ENCODE assay signal across 9 cellular contexts in the genomic region with DNA sequence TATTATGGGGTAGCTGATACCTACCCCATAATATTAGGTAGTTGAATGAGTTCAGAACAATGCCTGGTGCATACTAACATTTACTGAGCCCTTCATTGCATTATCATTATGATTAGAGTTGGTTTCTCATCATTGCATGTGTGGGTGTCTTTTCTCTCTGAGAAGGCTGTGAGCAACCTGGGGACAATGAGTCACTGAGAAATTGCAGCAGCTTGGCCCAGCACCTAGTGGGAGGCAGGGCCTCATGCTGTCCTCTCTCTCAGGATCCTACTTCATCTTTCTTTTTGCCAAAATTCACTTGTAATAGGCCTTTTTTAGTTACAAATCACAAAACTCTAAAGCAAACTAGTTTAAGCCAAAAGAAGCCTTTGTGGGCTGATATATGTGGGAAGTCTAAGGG. TPM values are rescaled to one million over a fixed set of nuclear protein-coding genes. Genes with fewer than 3 reads are reported as not detected.
DNase-seq lines count a peak whose midpoint lies in the region; ATAC-seq and TF ChIP-seq lines count a peak whose summit lies in the region.
"Had no signal": no experiment of that assay in that cellular context is flagged by ENCODE, and none has a peak within 500 bp of the region (broad histone marks: within the 10 kb centered on the region; RNA-seq: fewer than 3 reads in every experiment).

No MANE protein-coding gene starts in this region.

- H3K9me3 Mint-ChIP-seq in activated T-helper 17 cell treated with anti-CD3 and anti-CD28 coated beads, Interleukin-2, amount 50 U/mL, for 72 hours, result peaks cover 3% of the 10 kb centered on the region

- peak overlapping the region; percentile 87 for H3K4me3 Mint-ChIP-seq in activated T-helper 17 cell treated with anti-CD3 and anti-CD28 coated beads, Interleukin-2, amount 50 U/mL, for 72 hours

- DNase-seq in stimulated activated naive CD4-positive, alpha-beta T cell treated with Interleukin-2 at 50 U/mL for 16 hours (lab: John Stamatoyannopoulos, UW), result peak; percentile 72
- no peak for DNase-seq in stimulated activated naive CD4-positive, alpha-beta T cell (lab: John Stamatoyannopoulos, UW)
- DNase-seq in kidney tubule cell (ENCODE audit: low spot score), result peak; percentile 61
- DNase-seq in uterus, result peak; percentile 47 to 75
- DNase-seq in effector CD8-positive, alpha-beta T cell (lab: John Stamatoyannopoulos, UW), result no peak
- DNase-seq in tibial nerve (ENCODE audit: low spot score in 2 of 2), result no peak
- no peak for DNase-seq in effector memory CD4-positive, alpha-beta T cell
- DNase-seq: NCI-H187 treated with DMSO at 0.1 percent for 48 hours had no signal

- H3K9me3 ChIP-seq in uterus (no peaks in the 10 kb centered on the region), tibial nerve (no peaks in the 10 kb centered on the region)
- no peaks in the 10 kb centered on the region for H3K9me3 ChIP-seq in effector memory CD4-positive, alpha-beta T cell (ENCODE audit: control insufficient read depth, low read length)

- H3K4me1 Mint-ChIP-seq in activated T-helper 17 cell treated with anti-CD3 and anti-CD28 coated beads, Interleukin-2, amount 50 U/mL, for 72 hours, result peaks cover 38% of the 10 kb centered on the region

- H3K36me3 ChIP-seq in uterus, result no peaks in the 10 kb centered on the region
- H3K36me3 ChIP-seq in tibial nerve, result peaks cover 0 to 41% (median 0%) of the 10 kb centered on the region in 3 donors
- H3K36me3 ChIP-seq in effector memory CD4-positive, alpha-beta T cell (ENCODE audit: control insufficient read depth, insufficient read depth, low read length), result peaks cover 9% of the 10 kb centered on the region

- H3K4me1 ChIP-seq in uterus (peaks cover 0 to 6% of the 10 kb centered on the region in 2 donors), tibial nerve (peaks cover 0 to 20% (median 9%) of the 10 kb centered on the region in 4 donors)
- H3K4me1 ChIP-seq in effector memory CD4-positive, alpha-beta T cell (ENCODE audit: control insufficient read depth, insufficient read depth, low read length, poor library complexity, severe bottlenecking), result peaks cover 25% of the 10 kb centered on the region

- H3K27me3 ChIP-seq in uterus (no peaks in the 10 kb centered on the region), tibial nerve (no peaks in the 10 kb centered on the region)
- no peaks in the 10 kb centered on the region for H3K27me3 ChIP-seq in effector memory CD4-positive, alpha-beta T cell (replicated peaks; ENCODE audit: control insufficient read depth, insufficient read depth, low read length, poor library complexity, severe bottlenecking)

- intact Hi-C loops in uterus (cut with DNase I; ENCODE audit: low total_unique reads), result no loop called here

- TF ChIP-seq CTCF in uterus (IDR thresholded peaks at IDR 0.05), result no peak
- TF ChIP-seq CTCF in tibial nerve (IDR thresholded peaks at IDR 0.05), result no peak

- TF ChIP-seq POLR2A in uterus (IDR thresholded peaks at IDR 0.05) (no peak), tibial nerve (IDR thresholded peaks at IDR 0.05) (no peak)

- H3K27me3 Mint-ChIP-seq in activated T-helper 17 cell treated with anti-CD3 and anti-CD28 coated beads, Interleukin-2, amount 50 U/mL, for 72 hours, result no peaks in the 10 kb centered on the region

- H3K27ac ChIP-seq in uterus (peak overlapping the region in 1 of 2 donors; percentile 57), tibial nerve (peak overlapping the region in 1 of 4 donors; percentile 25)
- H3K27ac ChIP-seq in effector memory CD4-positive, alpha-beta T cell (ENCODE audit: insufficient read depth, low read length, poor library complexity, severe bottlenecking), result no peak overlapping the region

- peak overlapping the region; percentile 94 for H3K27ac Mint-ChIP-seq in activated T-helper 17 cell treated with anti-CD3 and anti-CD28 coated beads, Interleukin-2, amount 50 U/mL, for 72 hours

- H3K36me3 Mint-ChIP-seq in activated T-helper 17 cell treated with anti-CD3 and anti-CD28 coated beads, Interleukin-2, amount 50 U/mL, for 72 hours (ENCODE audit: low read depth), result peaks cover 45% of the 10 kb centered on the region

- H3K4me3 ChIP-seq in uterus (no peak overlapping the region), tibial nerve (no peak overlapping the region)
- no peak overlapping the region for H3K4me3 ChIP-seq in effector memory CD4-positive, alpha-beta T cell (ENCODE audit: insufficient read depth, low read depth, low read length, poor library complexity, severe bottlenecking)

- ATAC-seq in activated T-helper 17 cell treated with anti-CD3 and anti-CD28 coated beads, Interleukin-2, amount 50 U/mL, for 72 hours (replicated peaks), result peak; percentile 90

- TF ChIP-seq EP300 in tibial nerve (IDR thresholded peaks at IDR 0.05), result no peak

RNA-seq across cellular contexts. Expression of a gene that starts 8.4 kb away (rescaled TPM):
- total RNA-seq in activated T-helper 17 cell treated with anti-CD3 and anti-CD28 coated beads, Interleukin-2, amount 50 U/mL, for 72 hours, result 10 to 100 TPM; 23.9 to 75.4 TPM
- 10 to 100 TPM; 19.1 to 63.0 (median 56.7) TPM for total RNA-seq in uterus
- total RNA-seq in tibial nerve, result 10 to 100 TPM; 60.3 to 94.8 (median 72.2) TPM

RNA-seq across cellular contexts. Expression of a gene that starts 14.2 kb away (rescaled TPM):
- 10 to 100 TPM; 77.8 to 81.9 TPM for total RNA-seq in activated T-helper 17 cell treated with anti-CD3 and anti-CD28 coated beads, Interleukin-2, amount 50 U/mL, for 72 hours
- 10 to 100 TPM; 35.9 to 65.4 (median 55.3) TPM for total RNA-seq in uterus
- total RNA-seq in tibial nerve, result 10 to 100 TPM; 56.1 to 69.0 (median 65.4) TPM

RNA-seq across cellular contexts. Expression of a gene that starts 14.8 kb away (rescaled TPM):
- total RNA-seq in activated T-helper 17 cell treated with anti-CD3 and anti-CD28 coated beads, Interleukin-2, amount 50 U/mL, for 72 hours, result 100 to 1,000 TPM; 159 to 291 TPM
- 100 to 1,000 TPM in 3 of 4 donors, 10 to 100 TPM in 1; 44.7 to 176 (median 142) TPM for total RNA-seq in uterus
- 100 to 1,000 TPM in 2 of 4 donors, 10 to 100 TPM in 2; 96.3 to 169 (median 125) TPM for total RNA-seq in tibial nerve

RNA-seq across cellular contexts. Expression of a gene that starts 28.4 kb away (rescaled TPM):
- 10 to 100 TPM; 37.4 to 52.3 TPM for total RNA-seq in activated T-helper 17 cell treated with anti-CD3 and anti-CD28 coated beads, Interleukin-2, amount 50 U/mL, for 72 hours
- total RNA-seq in uterus (10 to 100 TPM; 29.8 to 60.7 (median 44.2) TPM), tibial nerve (10 to 100 TPM; 26.8 to 54.9 (median 40.6) TPM)

RNA-seq across cellular contexts. Expression of a gene that starts 32.0 kb away (rescaled TPM):
- 100 to 1,000 TPM in 1 of 2 donors, 10 to 100 TPM in 1; 55.9 to 123 TPM for total RNA-seq in activated T-helper 17 cell treated with anti-CD3 and anti-CD28 coated beads, Interleukin-2, amount 50 U/mL, for 72 hours
- total RNA-seq in uterus, result 100 to 1,000 TPM in 1 of 4 donors, 10 to 100 TPM in 3; 67.1 to 349 (median 83.7) TPM
- 100 to 1,000 TPM in 3 of 4 donors, 10 to 100 TPM in 1; 58.2 to 173 (median 120) TPM for total RNA-seq in tibial nerve

Comparison
In these comparisons a context has a peak if more than half of its experiments do, and no peak if none do; other contexts are left out.
1. DNase-seq: peak in stimulated activated naive CD4-positive, alpha-beta T cell treated with Interleukin-2 at 50 U/mL for 16 hours (single experiment), kidney tubule cell (single experiment) and uterus (2 of 2); none in stimulated activated naive CD4-positive, alpha-beta T cell (0 of 6), effector CD8-positive, alpha-beta T cell (single experiment), tibial nerve (0 of 2) and effector memory CD4-positive, alpha-beta T cell (0 of 3).